ENCODE assay signal across 11 cellular contexts in genomic region chr4:39255266-39255665, GRCh38.
DNase-seq lines count a peak whose midpoint lies in the region; ATAC-seq and TF ChIP-seq lines count a peak whose summit lies in the region.
"Had no signal": no experiment of that assay in that cellular context is flagged by ENCODE, and none has a peak within 500 bp of the region (broad histone marks: within the 10 kb centered on the region; RNA-seq: fewer than 3 reads in every experiment).

No MANE protein-coding gene starts in this region.

- CTCF ChIA-PET in WTC11 (lab: Charles Lee) = interaction anchor here (0.5 to 1.6 kb wide), 3 partner anchors 75 to 496 kb away, joined by 3 to 5 read pairs (median 4); partner anchors contain the start of gene RFC1

- peaks cover under 1% of the 10 kb centered on the region; the same call in 1 of the 2 replicates for H3K27me3 Mint-ChIP-seq in WTC11 (ENCODE audit: low read depth)
- H3K27me3 Mint-ChIP-seq in natural killer cell treated with Interleukin-12 subunit alpha and Interleukin-12 subunit beta and Interleukin-15 and Interleukin-18, amount 100 ng/mL, for 72 hours = no peaks in the 10 kb centered on the region
- H3K27me3 Mint-ChIP-seq: stimulated activated naive CD8-positive, alpha-beta T cell treated with anti-CD3 and anti-CD28 coated beads, Interleukin-15, Interleukin-2, amounts not matched to agents 100 ng/mL and 50 ng/mL, for 24 hours had no signal

- POLR2A ChIA-PET in WTC11 (lab: Charles Lee) = no interaction called here

- no peak for TF ChIP-seq CTCF in WTC11 (IDR thresholded peaks at IDR 0.05)

- H3K36me3 Mint-ChIP-seq in WTC11 = peaks cover 11% of the 10 kb centered on the region; the same call in 1 of the 2 replicates
- H3K36me3 Mint-ChIP-seq in natural killer cell treated with Interleukin-12 subunit alpha and Interleukin-12 subunit beta and Interleukin-15 and Interleukin-18, amount 100 ng/mL, for 72 hours = no peaks in the 10 kb centered on the region

- ATAC-seq in WTC11 (peak; percentile 26; the same call in 1 of the 2 replicates), GM21381 (IDR thresholded peaks at IDR 0.05; ENCODE audit: unreplicated experiment) (no peak), HG03457 (IDR thresholded peaks at IDR 0.05; ENCODE audit: unreplicated experiment) (no peak)
- no peak for ATAC-seq in natural killer cell treated with Interleukin-12 subunit alpha and Interleukin-12 subunit beta and Interleukin-15 and Interleukin-18, amount 100 ng/mL, for 72 hours

- no peak overlapping the region for H3K27ac Mint-ChIP-seq in WTC11
- no peak overlapping the region for H3K27ac Mint-ChIP-seq in natural killer cell treated with Interleukin-12 subunit alpha and Interleukin-12 subunit beta and Interleukin-15 and Interleukin-18, amount 100 ng/mL, for 72 hours
- H3K27ac Mint-ChIP-seq: activated naive CD4-positive, alpha-beta T cell treated with anti-CD3 and anti-CD28 coated beads for 36 hours; stimulated activated naive CD8-positive, alpha-beta T cell treated with anti-CD3 and anti-CD28 coated beads, Interleukin-15, Interleukin-2, amounts not matched to agents 100 ng/mL and 50 ng/mL, for 24 hours had no signal

- peaks cover 8% of the 10 kb centered on the region for H3K9me3 Mint-ChIP-seq in WTC11
- no peaks in the 10 kb centered on the region for H3K9me3 Mint-ChIP-seq in natural killer cell treated with Interleukin-12 subunit alpha and Interleukin-12 subunit beta and Interleukin-15 and Interleukin-18, amount 100 ng/mL, for 72 hours
- H3K9me3 Mint-ChIP-seq: activated naive CD4-positive, alpha-beta T cell treated with anti-CD3 and anti-CD28 coated beads for 36 hours had no signal

- H3K4me1 Mint-ChIP-seq in WTC11 = peaks cover 10% of the 10 kb centered on the region
- H3K4me1 Mint-ChIP-seq in natural killer cell treated with Interleukin-12 subunit alpha and Interleukin-12 subunit beta and Interleukin-15 and Interleukin-18, amount 100 ng/mL, for 72 hours (ENCODE audit: low read depth in 2 of 2) = no peaks in the 10 kb centered on the region

- DNase-seq in AG08395 (ENCODE audit: low spot score) (peak; percentile 31), HS-27A (ENCODE audit: low read depth) (peak; percentile 34), WTC11 (ENCODE audit: low spot score) (no peak), iris pigment epithelial cell (ENCODE audit: low read depth) (peak; percentile 65), NCI-H1105 (lab: John Stamatoyannopoulos, UW) (no peak)
- DNase-seq in natural killer cell treated with Interleukin-12 subunit alpha and Interleukin-12 subunit beta and Interleukin-15 and Interleukin-18, amount 100 ng/mL, for 72 hours (ENCODE audit: low spot score) = no peak
- DNase-seq: activated naive CD4-positive, alpha-beta T cell treated with anti-CD3 and anti-CD28 coated beads for 36 hours; NCI-H1436 had no signal

- no peak overlapping the region for H3K4me3 Mint-ChIP-seq in WTC11
- H3K4me3 Mint-ChIP-seq in natural killer cell treated with Interleukin-12 subunit alpha and Interleukin-12 subunit beta and Interleukin-15 and Interleukin-18, amount 100 ng/mL, for 72 hours = no peak overlapping the region
- H3K4me3 Mint-ChIP-seq: activated naive CD4-positive, alpha-beta T cell treated with anti-CD3 and anti-CD28 coated beads for 36 hours; stimulated activated naive CD8-positive, alpha-beta T cell treated with anti-CD3 and anti-CD28 coated beads, Interleukin-15, Interleukin-2, amounts not matched to agents 100 ng/mL and 50 ng/mL, for 24 hours had no signal

TF ChIP-seq in WTC11, 78 proteins besides CTCF, POLR2A, EP300 and RAD21:
- TF ChIP-seq, protein P1, sequence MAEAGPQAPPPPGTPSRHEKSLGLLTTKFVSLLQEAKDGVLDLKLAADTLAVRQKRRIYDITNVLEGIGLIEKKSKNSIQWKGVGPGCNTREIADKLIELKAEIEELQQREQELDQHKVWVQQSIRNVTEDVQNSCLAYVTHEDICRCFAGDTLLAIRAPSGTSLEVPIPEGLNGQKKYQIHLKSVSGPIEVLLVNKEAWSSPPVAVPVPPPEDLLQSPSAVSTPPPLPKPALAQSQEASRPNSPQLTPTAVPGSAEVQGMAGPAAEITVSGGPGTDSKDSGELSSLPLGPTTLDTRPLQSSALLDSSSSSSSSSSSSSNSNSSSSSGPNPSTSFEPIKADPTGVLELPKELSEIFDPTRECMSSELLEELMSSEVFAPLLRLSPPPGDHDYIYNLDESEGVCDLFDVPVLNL (CRISPR knock-in tag; IDR thresholded peaks at IDR 0.05; ENCODE audit: borderline replicate concordance, low read depth) = no peak
- TF ChIP-seq NFE2L1 (CRISPR knock-in tag; IDR thresholded peaks at IDR 0.05) (no peak), SP1 (CRISPR knock-in tag; conservative IDR thresholded peaks at IDR 0.05) (no peak), STAT6 (CRISPR knock-in tag; conservative IDR thresholded peaks at IDR 0.05; ENCODE audit: low read depth) (no peak), NFATC4 (CRISPR knock-in tag; IDR thresholded peaks at IDR 0.05) (no peak), GTF2I (CRISPR knock-in tag; conservative IDR thresholded peaks at IDR 0.05) (no peak), SMAD4 (CRISPR knock-in tag; IDR thresholded peaks at IDR 0.05) (no peak), MYBL2 (CRISPR knock-in tag; IDR thresholded peaks at IDR 0.05) (no peak), EMX1 (CRISPR knock-in tag; IDR thresholded peaks at IDR 0.05) (no peak), IRF2 (CRISPR knock-in tag; IDR thresholded peaks at IDR 0.05; ENCODE audit: borderline replicate concordance, low read depth) (no peak), ZBTB21 (CRISPR knock-in tag; IDR thresholded peaks at IDR 0.05; ENCODE audit: borderline replicate concordance) (no peak), CBFB (CRISPR knock-in tag; IDR thresholded peaks at IDR 0.05; ENCODE audit: low read depth) (no peak)
- TF ChIP-seq, protein P2, sequence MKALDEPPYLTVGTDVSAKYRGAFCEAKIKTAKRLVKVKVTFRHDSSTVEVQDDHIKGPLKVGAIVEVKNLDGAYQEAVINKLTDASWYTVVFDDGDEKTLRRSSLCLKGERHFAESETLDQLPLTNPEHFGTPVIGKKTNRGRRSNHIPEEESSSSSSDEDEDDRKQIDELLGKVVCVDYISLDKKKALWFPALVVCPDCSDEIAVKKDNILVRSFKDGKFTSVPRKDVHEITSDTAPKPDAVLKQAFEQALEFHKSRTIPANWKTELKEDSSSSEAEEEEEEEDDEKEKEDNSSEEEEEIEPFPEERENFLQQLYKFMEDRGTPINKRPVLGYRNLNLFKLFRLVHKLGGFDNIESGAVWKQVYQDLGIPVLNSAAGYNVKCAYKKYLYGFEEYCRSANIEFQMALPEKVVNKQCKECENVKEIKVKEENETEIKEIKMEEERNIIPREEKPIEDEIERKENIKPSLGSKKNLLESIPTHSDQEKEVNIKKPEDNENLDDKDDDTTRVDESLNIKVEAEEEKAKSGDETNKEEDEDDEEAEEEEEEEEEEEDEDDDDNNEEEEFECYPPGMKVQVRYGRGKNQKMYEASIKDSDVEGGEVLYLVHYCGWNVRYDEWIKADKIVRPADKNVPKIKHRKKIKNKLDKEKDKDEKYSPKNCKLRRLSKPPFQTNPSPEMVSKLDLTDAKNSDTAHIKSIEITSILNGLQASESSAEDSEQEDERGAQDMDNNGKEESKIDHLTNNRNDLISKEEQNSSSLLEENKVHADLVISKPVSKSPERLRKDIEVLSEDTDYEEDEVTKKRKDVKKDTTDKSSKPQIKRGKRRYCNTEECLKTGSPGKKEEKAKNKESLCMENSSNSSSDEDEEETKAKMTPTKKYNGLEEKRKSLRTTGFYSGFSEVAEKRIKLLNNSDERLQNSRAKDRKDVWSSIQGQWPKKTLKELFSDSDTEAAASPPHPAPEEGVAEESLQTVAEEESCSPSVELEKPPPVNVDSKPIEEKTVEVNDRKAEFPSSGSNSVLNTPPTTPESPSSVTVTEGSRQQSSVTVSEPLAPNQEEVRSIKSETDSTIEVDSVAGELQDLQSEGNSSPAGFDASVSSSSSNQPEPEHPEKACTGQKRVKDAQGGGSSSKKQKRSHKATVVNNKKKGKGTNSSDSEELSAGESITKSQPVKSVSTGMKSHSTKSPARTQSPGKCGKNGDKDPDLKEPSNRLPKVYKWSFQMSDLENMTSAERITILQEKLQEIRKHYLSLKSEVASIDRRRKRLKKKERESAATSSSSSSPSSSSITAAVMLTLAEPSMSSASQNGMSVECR (CRISPR knock-in tag; IDR thresholded peaks at IDR 0.05; ENCODE audit: borderline replicate concordance) = no peak
- TF ChIP-seq, protein P3, sequence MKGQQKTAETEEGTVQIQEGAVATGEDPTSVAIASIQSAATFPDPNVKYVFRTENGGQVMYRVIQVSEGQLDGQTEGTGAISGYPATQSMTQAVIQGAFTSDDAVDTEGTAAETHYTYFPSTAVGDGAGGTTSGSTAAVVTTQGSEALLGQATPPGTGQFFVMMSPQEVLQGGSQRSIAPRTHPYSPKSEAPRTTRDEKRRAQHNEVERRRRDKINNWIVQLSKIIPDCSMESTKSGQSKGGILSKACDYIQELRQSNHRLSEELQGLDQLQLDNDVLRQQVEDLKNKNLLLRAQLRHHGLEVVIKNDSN (CRISPR knock-in tag; IDR thresholded peaks at IDR 0.05) = no peak

Comparison
In these comparisons a context has a peak if more than half of its experiments do, and no peak if none do; other contexts are left out.
1. DNase-seq: peak in AG08395 (single experiment), HS-27A (single experiment) and iris pigment epithelial cell (single experiment); none in WTC11 (single experiment), NCI-H1105 (single experiment) and natural killer cell treated with Interleukin-12 subunit alpha and Interleukin-12 subunit beta and Interleukin-15 and Interleukin-18, amount 100 ng/mL, for 72 hours (single experiment).